1 cellular context compared by ENCODE assay signal in genomic region chr16:3839402-3840184, GRCh38.
TF ChIP-seq lines count a peak whose summit lies in the region.

No MANE protein-coding gene starts in this region.

TF ChIP-seq in K562, 482 proteins besides CTCF, POLR2A, EP300 and RAD21 (continued from another document):
- TF ChIP-seq CTCFL (IDR thresholded peaks at IDR 0.05; ENCODE audit: borderline replicate concordance, insufficient read depth, low read depth, low read length, poor library complexity, severe bottlenecking), result no peak
- peak; percentile 74; the same call in 1 of the 2 replicates for TF ChIP-seq ZNF512 (tag; IDR thresholded peaks at IDR 0.05)
- TF ChIP-seq FOXJ3 (CRISPR knock-in tag; IDR thresholded peaks at IDR 0.05), result no peak
- TF ChIP-seq TSHZ1 (CRISPR knock-in tag; IDR thresholded peaks at IDR 0.05), result no peak
- peak in 1 of 2 experiments; percentile 25; a peak in 1 of 4 replicates for TF ChIP-seq KDM1A (IDR thresholded peaks at IDR 0.05)
- no peak for TF ChIP-seq DIDO1 (tag; IDR thresholded peaks at IDR 0.05; ENCODE audit: low read depth)
- TF ChIP-seq ZNF57 (CRISPR knock-in tag; IDR thresholded peaks at IDR 0.05), result no peak
- TF ChIP-seq CREB5 (CRISPR knock-in tag; IDR thresholded peaks at IDR 0.05), result no peak
- no peak for TF ChIP-seq ZNF449 (CRISPR knock-in tag; IDR thresholded peaks at IDR 0.05)
- TF ChIP-seq PREB (CRISPR knock-in tag; IDR thresholded peaks at IDR 0.05), result no peak
- no peak for TF ChIP-seq L3MBTL2 (IDR thresholded peaks at IDR 0.05)
- TF ChIP-seq ZNF282 (CRISPR knock-in tag; IDR thresholded peaks at IDR 0.05), result no peak
